Comparison of ENCODE assay signal across 15 cellular contexts in the genomic region with DNA sequence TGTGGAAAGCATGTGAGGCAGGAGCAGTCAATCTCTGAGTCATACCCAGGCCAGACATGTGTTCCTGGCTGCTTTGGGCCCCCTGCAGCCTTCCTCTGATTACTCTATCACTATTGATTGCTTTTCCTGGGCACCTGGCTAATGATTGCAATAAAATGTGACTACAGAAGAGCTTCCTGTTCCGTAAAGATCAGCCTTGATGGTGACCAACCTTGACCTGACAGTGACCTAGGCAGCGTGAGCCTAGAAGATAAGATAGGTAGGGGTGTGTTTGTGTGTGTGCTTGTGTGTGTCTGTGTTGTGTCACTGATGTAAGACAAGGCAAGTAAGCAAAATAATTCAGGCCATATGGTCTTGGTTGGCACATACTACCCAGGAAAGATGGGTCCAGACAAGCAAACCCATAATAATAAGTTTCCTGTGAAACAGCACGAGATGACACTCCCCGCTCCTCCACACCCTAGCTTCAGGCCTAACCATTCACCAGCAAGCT.
"Had no signal": no experiment of that assay in that cellular context is flagged by ENCODE, and none has a peak within 500 bp of the region (broad histone marks: within the 10 kb centered on the region; RNA-seq: fewer than 3 reads in every experiment).

No MANE protein-coding gene starts in this region.

- H3K36me3 ChIP-seq: adrenal gland, esophagus squamous epithelium, stomach, thoracic aorta had no signal

- DNase-seq: activated CD4-positive, alpha-beta T cell treated with anti-CD3 and anti-CD28 coated beads, Interleukin-2, amount 10 ng/mL, durations not matched to agents 7 days and 5 days; activated CD4-positive, CD25-positive, alpha-beta regulatory T cell; activated naive CD4-positive, alpha-beta T cell treated with anti-CD3 and anti-CD28 coated beads, Interleukin-2, amount 50 U/mL, for 16 hours; activated T-cell treated with anti-CD3 and anti-CD28 coated beads for 4 hours; adrenal gland; body of pancreas; dermis blood vessel endothelial cell; esophagus squamous epithelium; left cardiac atrium; naive thymus-derived CD8-positive, alpha-beta T cell; occipital lobe; stimulated activated CD4-positive, alpha-beta T cell treated with anti-CD3 and anti-CD28 coated beads, Interleukin-15, amount 100 ng/mL, for 24 hours; stimulated activated CD4-positive, alpha-beta T cell treated with anti-CD3 and anti-CD28 coated beads, Interleukin-4, amount 100 ng/mL, for 4 hours; stomach had no signal

- H3K27me3 Mint-ChIP-seq: activated CD4-positive, alpha-beta T cell treated with anti-CD3 and anti-CD28 coated beads, Interleukin-2, amount 10 ng/mL, durations not matched to agents 7 days and 5 days had no signal

- H3K4me3 Mint-ChIP-seq: activated CD4-positive, alpha-beta T cell treated with anti-CD3 and anti-CD28 coated beads, Interleukin-2, amount 10 ng/mL, durations not matched to agents 7 days and 5 days; naive thymus-derived CD8-positive, alpha-beta T cell had no signal

- H3K4me1 ChIP-seq: adrenal gland, body of pancreas, esophagus squamous epithelium, stomach had no signal

- ATAC-seq: body of pancreas; left cardiac atrium; naive thymus-derived CD8-positive, alpha-beta T cell had no signal

- H3K4me1 Mint-ChIP-seq: activated CD4-positive, alpha-beta T cell treated with anti-CD3 and anti-CD28 coated beads, Interleukin-2, amount 10 ng/mL, durations not matched to agents 7 days and 5 days; naive thymus-derived CD8-positive, alpha-beta T cell had no signal

- H3K27ac ChIP-seq: adrenal gland, body of pancreas, esophagus squamous epithelium, stomach, thoracic aorta had no signal

- H3K36me3 Mint-ChIP-seq: naive thymus-derived CD8-positive, alpha-beta T cell had no signal

- H3K27me3 ChIP-seq: adrenal gland, body of pancreas, esophagus squamous epithelium, stomach had no signal

- H3K4me3 ChIP-seq: adrenal gland, body of pancreas, esophagus squamous epithelium, stomach, thoracic aorta had no signal

- H3K9me3 ChIP-seq: adrenal gland, body of pancreas, esophagus squamous epithelium, stomach, thoracic aorta had no signal
